ENCODE assay signal across 23 cellular contexts in genomic region chr7:157618823-157619606, GRCh38.
A peak's percentile ranks its signal among the peaks of the same experiment; 100 is the strongest.
DNase-seq lines count a peak whose midpoint lies in the region; ATAC-seq, FAIRE-seq and TF ChIP-seq lines count a peak whose summit lies in the region.
"Had no signal": no experiment of that assay in that cellular context is flagged by ENCODE, and none has a peak within 500 bp of the region (broad histone marks: within the 10 kb centered on the region; RNA-seq: fewer than 3 reads in every experiment).

No MANE protein-coding gene starts in this region.

- no peak for ATAC-seq in activated naive CD8-positive, alpha-beta T cell treated with anti-CD3 and anti-CD28 coated beads, Interleukin-2, amount 10 ng/mL, durations not matched to agents 7 days and 5 days (ENCODE audit: low read depth)
- ATAC-seq in sciatic nerve, result no peak
- ATAC-seq: A549 had no signal

- H4K8ac ChIP-seq in neuronal stem cell (ENCODE audit: low read depth, low read length), result no peak overlapping the region

- DNase-seq in activated naive CD8-positive, alpha-beta T cell treated with anti-CD3 and anti-CD28 coated beads, Interleukin-2, amount 10 ng/mL, durations not matched to agents 7 days and 5 days, result peak; percentile 16
- no peak for DNase-seq in activated naive CD8-positive, alpha-beta T cell treated with anti-CD3 and anti-CD28 coated beads for 36 hours
- DNase-seq in neuronal stem cell (ENCODE audit: low spot score), result no peak
- peak; percentile 28 for DNase-seq in sciatic nerve (ENCODE audit: low spot score)
- DNase-seq in RWPE1 (ENCODE audit: low spot score), result no peak
- no peak for DNase-seq in GM19239 (ENCODE audit: insufficient read length, low spot score)
- DNase-seq in activated naive CD4-positive, alpha-beta T cell treated with anti-CD3 and anti-CD28 coated beads, Interleukin-2, amount 10 ng/mL, durations not matched to agents 7 days and 5 days, result no peak
- DNase-seq: 8988T; ACHN; Calu3; CD4-positive, alpha-beta T cell; COR-L47; DMS53; DMS79 treated with DMSO at 0.1 percent for 48 hours; GF-D8; GM23248; H7; HCEC 1CT had no signal

- no peak overlapping the region for H2AK5ac ChIP-seq in neuronal stem cell (ENCODE audit: low read depth, low read length)

- peaks cover 2 to 4% of the 10 kb centered on the region in 2 donors for H3K9me3 ChIP-seq in neuronal stem cell (replicated peaks in 1 of 2; ENCODE audit: control insufficient read depth in 2 of 2, insufficient read depth in 1 of 2, low read depth in 1 of 2, low read length in 2 of 2)
- H3K9me3 ChIP-seq: A549 had no signal

- no peak overlapping the region for H2AFZ ChIP-seq in neuronal stem cell (ENCODE audit: low read length)
- H2AFZ ChIP-seq: GM23248 had no signal

- no peak for TF ChIP-seq CTCF in RWPE1 (conservative IDR thresholded peaks at IDR 0.05; ENCODE audit: low read depth)

- no peaks in the 10 kb centered on the region for H3K9me3 Mint-ChIP-seq in activated naive CD8-positive, alpha-beta T cell treated with anti-CD3 and anti-CD28 coated beads, Interleukin-2, amount 10 ng/mL, durations not matched to agents 7 days and 5 days
- H3K9me3 Mint-ChIP-seq in activated naive CD8-positive, alpha-beta T cell treated with anti-CD3 and anti-CD28 coated beads for 36 hours, result no peaks in the 10 kb centered on the region
- H3K9me3 Mint-ChIP-seq in activated naive CD4-positive, alpha-beta T cell treated with anti-CD3 and anti-CD28 coated beads, Interleukin-2, amount 10 ng/mL, durations not matched to agents 7 days and 5 days, result no peaks in the 10 kb centered on the region
- H3K9me3 Mint-ChIP-seq: CD4-positive, alpha-beta T cell had no signal

- no peak overlapping the region for H3K4me2 ChIP-seq in neuronal stem cell (ENCODE audit: insufficient read depth, low read length, poor library complexity, severe bottlenecking)
- H3K4me2 ChIP-seq: A549 had no signal

- no peak overlapping the region for H3K4ac ChIP-seq in neuronal stem cell (ENCODE audit: low read length)

- no peak overlapping the region for H3K23ac ChIP-seq in neuronal stem cell (ENCODE audit: low read depth, low read length, poor library complexity)

- no peak for FAIRE-seq in GM19239 (lab: Jason Lieb, UNC)
- FAIRE-seq: A549, GM12891, GM18507, H1 had no signal

- H3K4me3 ChIP-seq in neuronal stem cell (ENCODE audit: low read length in 2 of 2), result no peak overlapping the region
- H3K4me3 ChIP-seq: A549, GM23248 had no signal

- CTCF ChIA-PET in RWPE1 (lab: Yijun Ruan, JAX), result no interaction called here
- CTCF ChIA-PET in activated naive CD4-positive, alpha-beta T cell treated with anti-CD3 and anti-CD28 coated beads, Interleukin-2, amount 10 ng/mL, durations not matched to agents 7 days and 5 days (lab: Charles Lee), result no interaction called here

- no peak overlapping the region for H3K4me3 Mint-ChIP-seq in activated naive CD8-positive, alpha-beta T cell treated with anti-CD3 and anti-CD28 coated beads, Interleukin-2, amount 10 ng/mL, durations not matched to agents 7 days and 5 days
- no peak overlapping the region for H3K4me3 Mint-ChIP-seq in activated naive CD8-positive, alpha-beta T cell treated with anti-CD3 and anti-CD28 coated beads for 36 hours
- H3K4me3 Mint-ChIP-seq in activated naive CD4-positive, alpha-beta T cell treated with anti-CD3 and anti-CD28 coated beads, Interleukin-2, amount 10 ng/mL, durations not matched to agents 7 days and 5 days, result no peak overlapping the region
- H3K4me3 Mint-ChIP-seq: CD4-positive, alpha-beta T cell had no signal

- no peak overlapping the region for H2BK120ac ChIP-seq in neuronal stem cell (ENCODE audit: low read depth, low read length)

- H3K36me3 Mint-ChIP-seq in activated naive CD8-positive, alpha-beta T cell treated with anti-CD3 and anti-CD28 coated beads, Interleukin-2, amount 10 ng/mL, durations not matched to agents 7 days and 5 days, result no peaks in the 10 kb centered on the region
- H3K36me3 Mint-ChIP-seq in activated naive CD8-positive, alpha-beta T cell treated with anti-CD3 and anti-CD28 coated beads for 36 hours, result no peaks in the 10 kb centered on the region
- peaks cover 8% of the 10 kb centered on the region for H3K36me3 Mint-ChIP-seq in activated naive CD4-positive, alpha-beta T cell treated with anti-CD3 and anti-CD28 coated beads, Interleukin-2, amount 10 ng/mL, durations not matched to agents 7 days and 5 days

- intact Hi-C loops in sciatic nerve (cut with DNase I), result no loop called here

- peaks cover 72 to 100% of the 10 kb centered on the region in 2 donors for H3K36me3 ChIP-seq in neuronal stem cell (replicated peaks in 1 of 2; ENCODE audit: control insufficient read depth in 2 of 2, insufficient read depth in 2 of 2, low read length in 2 of 2)

- no peak overlapping the region for H3K14ac ChIP-seq in neuronal stem cell (ENCODE audit: low read length)

- H3K9ac ChIP-seq in neuronal stem cell (ENCODE audit: low read depth, low read length, poor library complexity), result peak overlapping the region; percentile 63
- H3K9ac ChIP-seq: GM23248 had no signal

- H3K27me3 ChIP-seq in neuronal stem cell (ENCODE audit: control insufficient read depth in 3 of 3, insufficient read depth in 3 of 3, low read depth in 1 of 3, low read length in 3 of 3), result no peaks in the 10 kb centered on the region

- POLR2A ChIA-PET in activated naive CD8-positive, alpha-beta T cell treated with anti-CD3 and anti-CD28 coated beads, Interleukin-2, amount 10 ng/mL, durations not matched to agents 7 days and 5 days (lab: Charles Lee), result no interaction called here
- POLR2A ChIA-PET in RWPE1 (lab: Yijun Ruan, JAX; ENCODE audit: low non-redundant PET), result no interaction called here

- no peak overlapping the region for H2BK15ac ChIP-seq in neuronal stem cell (ENCODE audit: low read length)

- peaks cover 0 to 1% of the 10 kb centered on the region in 2 donors for H3K4me1 ChIP-seq in neuronal stem cell (ENCODE audit: control insufficient read depth in 2 of 2, insufficient read depth in 1 of 2, low read depth in 1 of 2, low read length in 2 of 2)
- H3K4me1 ChIP-seq: A549 had no signal

- peaks cover 16% of the 10 kb centered on the region for H3K4me1 Mint-ChIP-seq in activated naive CD8-positive, alpha-beta T cell treated with anti-CD3 and anti-CD28 coated beads, Interleukin-2, amount 10 ng/mL, durations not matched to agents 7 days and 5 days
- H3K4me1 Mint-ChIP-seq in activated naive CD8-positive, alpha-beta T cell treated with anti-CD3 and anti-CD28 coated beads for 36 hours, result peaks cover 21% of the 10 kb centered on the region
- H3K4me1 Mint-ChIP-seq in activated naive CD4-positive, alpha-beta T cell treated with anti-CD3 and anti-CD28 coated beads, Interleukin-2, amount 10 ng/mL, durations not matched to agents 7 days and 5 days, result peaks cover 35% of the 10 kb centered on the region

- no peak overlapping the region for H2BK12ac ChIP-seq in neuronal stem cell (ENCODE audit: low read length)

- no peak overlapping the region for H3K18ac ChIP-seq in neuronal stem cell (ENCODE audit: low read length)

- no CpG with 5 or more reads among the region's 21 CpGs for WGBS in neuronal stem cell (ENCODE audit: extremely low coverage in 2 of 2, insufficient read length in 2 of 2, insufficient replicate concordance in 1 of 2), 2 donors

- H3K79me1 ChIP-seq in neuronal stem cell (ENCODE audit: low read depth, low read length), result peaks cover 18% of the 10 kb centered on the region

- H2BK5ac ChIP-seq in neuronal stem cell (ENCODE audit: low read length), result no peak overlapping the region

- no peak overlapping the region for H3K27ac Mint-ChIP-seq in activated naive CD8-positive, alpha-beta T cell treated with anti-CD3 and anti-CD28 coated beads, Interleukin-2, amount 10 ng/mL, durations not matched to agents 7 days and 5 days
- H3K27ac Mint-ChIP-seq in activated naive CD8-positive, alpha-beta T cell treated with anti-CD3 and anti-CD28 coated beads for 36 hours, result no peak overlapping the region
- H3K27ac Mint-ChIP-seq in activated naive CD4-positive, alpha-beta T cell treated with anti-CD3 and anti-CD28 coated beads, Interleukin-2, amount 10 ng/mL, durations not matched to agents 7 days and 5 days, result no peak overlapping the region
- H3K27ac Mint-ChIP-seq: CD4-positive, alpha-beta T cell had no signal

- H3K27ac ChIP-seq in neuronal stem cell (replicated peaks; ENCODE audit: low read length), result no peak overlapping the region
- no peak overlapping the region for H3K27ac ChIP-seq in RWPE1
- H3K27ac ChIP-seq: A549, C4-2B, GM23248 had no signal

- H3K27me3 Mint-ChIP-seq in activated naive CD8-positive, alpha-beta T cell treated with anti-CD3 and anti-CD28 coated beads, Interleukin-2, amount 10 ng/mL, durations not matched to agents 7 days and 5 days, result no peaks in the 10 kb centered on the region
- no peaks in the 10 kb centered on the region for H3K27me3 Mint-ChIP-seq in activated naive CD8-positive, alpha-beta T cell treated with anti-CD3 and anti-CD28 coated beads for 36 hours
- peaks cover 65% of the 10 kb centered on the region for H3K27me3 Mint-ChIP-seq in activated naive CD4-positive, alpha-beta T cell treated with anti-CD3 and anti-CD28 coated beads, Interleukin-2, amount 10 ng/mL, durations not matched to agents 7 days and 5 days
- H3K27me3 Mint-ChIP-seq: CD4-positive, alpha-beta T cell had no signal

- no peak overlapping the region for H4K91ac ChIP-seq in neuronal stem cell (ENCODE audit: low read depth, low read length, poor library complexity)

Comparison
In these comparisons a context has a peak if more than half of its experiments do, and no peak if none do; other contexts are left out.
1. DNase-seq: peak in activated naive CD8-positive, alpha-beta T cell treated with anti-CD3 and anti-CD28 coated beads, Interleukin-2, amount 10 ng/mL, durations not matched to agents 7 days and 5 days (single experiment) and sciatic nerve (single experiment); none in activated naive CD8-positive, alpha-beta T cell treated with anti-CD3 and anti-CD28 coated beads for 36 hours (single experiment), neuronal stem cell (single experiment), RWPE1 (single experiment), GM19239 (single experiment) and activated naive CD4-positive, alpha-beta T cell treated with anti-CD3 and anti-CD28 coated beads, Interleukin-2, amount 10 ng/mL, durations not matched to agents 7 days and 5 days (single experiment).